ENCODE assay signal across 1 cellular context in the genomic region with DNA sequence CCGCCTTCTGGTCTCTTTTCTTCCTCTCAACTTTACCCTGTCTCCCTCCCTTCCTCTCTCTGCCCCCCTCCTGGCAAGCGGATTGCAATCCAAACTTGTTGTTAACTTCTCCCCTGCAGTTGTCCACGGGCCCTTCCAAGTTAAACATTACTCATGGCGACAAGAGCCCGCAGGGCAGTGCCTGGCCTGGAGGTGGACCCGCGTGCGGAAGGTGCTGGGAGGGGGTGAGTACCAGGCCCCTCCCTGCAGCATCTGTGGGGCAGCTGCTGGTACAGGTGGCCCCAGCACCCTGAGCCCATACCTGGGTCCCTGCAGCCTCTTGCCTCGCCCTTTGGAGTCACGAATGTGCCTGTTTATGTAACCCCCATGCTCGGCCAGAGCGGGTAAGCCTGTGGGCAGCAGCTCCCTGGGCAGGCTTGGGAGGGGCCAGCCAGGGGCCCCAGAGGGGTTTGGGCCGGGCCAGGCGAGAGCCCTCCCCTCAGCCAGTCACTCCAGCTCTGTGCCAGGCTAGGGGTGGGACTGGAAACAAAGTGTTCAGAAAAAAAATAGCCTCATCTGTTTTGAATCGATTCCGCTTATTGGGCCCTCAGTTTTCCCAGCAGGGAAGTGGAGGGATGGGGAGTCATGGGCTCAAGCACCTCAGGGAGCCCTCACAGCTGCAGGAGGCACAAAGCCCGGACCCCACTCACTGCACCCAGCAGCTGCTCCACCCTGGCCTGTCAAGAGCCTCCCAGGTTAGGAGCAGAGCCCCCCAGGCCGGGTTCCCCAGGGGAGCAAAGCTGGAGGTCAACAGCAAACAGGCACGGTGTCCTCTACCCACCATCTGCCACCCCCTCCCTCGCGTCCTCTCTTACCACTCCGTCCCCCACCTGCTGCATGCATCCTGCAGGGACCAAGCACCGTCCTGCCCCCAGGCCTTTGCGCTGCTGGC.
TF ChIP-seq lines count a peak whose summit lies in the region.

No MANE protein-coding gene starts in this region.

TF ChIP-seq in HepG2, 621 proteins besides CTCF, POLR2A, EP300 and RAD21 (continued from another document and continues in another):
- TF ChIP-seq CCDC6 (CRISPR knock-in tag; IDR thresholded peaks at IDR 0.05) (no peak; the same call in 1 of the 2 replicates), ZNF232 (CRISPR knock-in tag; IDR thresholded peaks at IDR 0.05; ENCODE audit: borderline replicate concordance) (no peak), GATAD2A (CRISPR knock-in tag; IDR thresholded peaks at IDR 0.05) (peak; percentile 74; the same call in 1 of the 2 replicates), SNAI1 (CRISPR knock-in tag; IDR thresholded peaks at IDR 0.05; ENCODE audit: borderline replicate concordance) (no peak), JARID2 (CRISPR knock-in tag; IDR thresholded peaks at IDR 0.05; ENCODE audit: insufficient replicate concordance) (no peak), ZC3H4 (CRISPR knock-in tag; IDR thresholded peaks at IDR 0.05; ENCODE audit: borderline replicate concordance) (no peak), AGO1 (IDR thresholded peaks at IDR 0.05; ENCODE audit: low read depth, low read length, poor library complexity, severe bottlenecking) (peak; percentile 26), HMG20A (CRISPR knock-in tag; IDR thresholded peaks at IDR 0.05; ENCODE audit: borderline replicate concordance) (no peak; the same call in 1 of the 2 replicates), NFATC3 (CRISPR knock-in tag; IDR thresholded peaks at IDR 0.05) (no peak), PHF21A (CRISPR knock-in tag; IDR thresholded peaks at IDR 0.05) (peak; percentile 74), ZNF556 (CRISPR knock-in tag; IDR thresholded peaks at IDR 0.05; ENCODE audit: borderline replicate concordance) (no peak), TAF15 (IDR thresholded peaks at IDR 0.05; ENCODE audit: low read depth, low read length, poor library complexity, severe bottlenecking) (no peak), IRF2 (CRISPR knock-in tag; IDR thresholded peaks at IDR 0.05) (no peak), TEAD2 (CRISPR knock-in tag; IDR thresholded peaks at IDR 0.05) (no peak), MIXL1 (CRISPR knock-in tag; IDR thresholded peaks at IDR 0.05) (no peak), XBP1 (CRISPR knock-in tag; IDR thresholded peaks at IDR 0.05) (no peak), ZNF33B (CRISPR knock-in tag; IDR thresholded peaks at IDR 0.05) (no peak), AGO2 (optimal IDR thresholded peaks at IDR 0.05; ENCODE audit: low read depth, low read length) (no peak), ZBTB42 (CRISPR knock-in tag; IDR thresholded peaks at IDR 0.05) (no peak), KLF15 (CRISPR knock-in tag; IDR thresholded peaks at IDR 0.05; ENCODE audit: borderline replicate concordance) (0 out of 2 replicates have a peak, but pooled peaks have one; percentile 37), ZNF674 (CRISPR knock-in tag; IDR thresholded peaks at IDR 0.05; ENCODE audit: low read depth) (no peak), SP2 (CRISPR knock-in tag; IDR thresholded peaks at IDR 0.05) (no peak), MAZ (IDR thresholded peaks at IDR 0.05; ENCODE audit: borderline replicate concordance, low read depth, low read length) (no peak; the same call in 1 of the 2 replicates), MAZ (CRISPR knock-in tag; IDR thresholded peaks at IDR 0.05; ENCODE audit: low read depth) (0 out of 2 replicates have a peak, but pooled peaks have one; percentile 25), ZNF660 (CRISPR knock-in tag; IDR thresholded peaks at IDR 0.05; ENCODE audit: borderline replicate concordance, low read depth) (no peak), ZBTB20 (CRISPR knock-in tag; IDR thresholded peaks at IDR 0.05; ENCODE audit: borderline replicate concordance, low read depth) (no peak), ZNF496 (CRISPR knock-in tag; IDR thresholded peaks at IDR 0.05; ENCODE audit: insufficient replicate concordance) (no peak)
- TF ChIP-seq, protein P1, sequence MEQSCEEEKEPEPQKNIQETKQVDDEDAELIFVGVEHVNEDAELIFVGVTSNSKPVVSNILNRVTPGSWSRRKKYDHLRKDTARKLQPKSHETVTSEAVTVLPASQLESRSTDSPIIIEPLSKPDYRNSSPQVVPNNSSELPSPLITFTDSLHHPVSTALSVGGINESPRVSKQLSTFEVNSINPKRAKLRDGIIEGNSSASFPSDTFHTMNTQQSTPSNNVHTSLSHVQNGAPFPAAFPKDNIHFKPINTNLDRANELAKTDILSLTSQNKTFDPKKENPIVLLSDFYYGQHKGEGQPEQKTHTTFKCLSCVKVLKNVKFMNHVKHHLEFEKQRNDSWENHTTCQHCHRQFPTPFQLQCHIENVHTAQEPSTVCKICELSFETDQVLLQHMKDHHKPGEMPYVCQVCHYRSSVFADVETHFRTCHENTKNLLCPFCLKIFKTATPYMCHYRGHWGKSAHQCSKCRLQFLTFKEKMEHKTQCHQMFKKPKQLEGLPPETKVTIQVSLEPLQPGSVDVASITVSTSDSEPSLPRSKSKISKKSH (CRISPR knock-in tag; IDR thresholded peaks at IDR 0.05; ENCODE audit: borderline replicate concordance): no peak
- TF ChIP-seq, protein P2, sequence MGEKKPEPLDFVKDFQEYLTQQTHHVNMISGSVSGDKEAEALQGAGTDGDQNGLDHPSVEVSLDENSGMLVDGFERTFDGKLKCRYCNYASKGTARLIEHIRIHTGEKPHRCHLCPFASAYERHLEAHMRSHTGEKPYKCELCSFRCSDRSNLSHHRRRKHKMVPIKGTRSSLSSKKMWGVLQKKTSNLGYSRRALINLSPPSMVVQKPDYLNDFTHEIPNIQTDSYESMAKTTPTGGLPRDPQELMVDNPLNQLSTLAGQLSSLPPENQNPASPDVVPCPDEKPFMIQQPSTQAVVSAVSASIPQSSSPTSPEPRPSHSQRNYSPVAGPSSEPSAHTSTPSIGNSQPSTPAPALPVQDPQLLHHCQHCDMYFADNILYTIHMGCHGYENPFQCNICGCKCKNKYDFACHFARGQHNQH (CRISPR knock-in tag; IDR thresholded peaks at IDR 0.05): no peak; the same call in 1 of the 2 replicates
- TF ChIP-seq, protein P3, sequence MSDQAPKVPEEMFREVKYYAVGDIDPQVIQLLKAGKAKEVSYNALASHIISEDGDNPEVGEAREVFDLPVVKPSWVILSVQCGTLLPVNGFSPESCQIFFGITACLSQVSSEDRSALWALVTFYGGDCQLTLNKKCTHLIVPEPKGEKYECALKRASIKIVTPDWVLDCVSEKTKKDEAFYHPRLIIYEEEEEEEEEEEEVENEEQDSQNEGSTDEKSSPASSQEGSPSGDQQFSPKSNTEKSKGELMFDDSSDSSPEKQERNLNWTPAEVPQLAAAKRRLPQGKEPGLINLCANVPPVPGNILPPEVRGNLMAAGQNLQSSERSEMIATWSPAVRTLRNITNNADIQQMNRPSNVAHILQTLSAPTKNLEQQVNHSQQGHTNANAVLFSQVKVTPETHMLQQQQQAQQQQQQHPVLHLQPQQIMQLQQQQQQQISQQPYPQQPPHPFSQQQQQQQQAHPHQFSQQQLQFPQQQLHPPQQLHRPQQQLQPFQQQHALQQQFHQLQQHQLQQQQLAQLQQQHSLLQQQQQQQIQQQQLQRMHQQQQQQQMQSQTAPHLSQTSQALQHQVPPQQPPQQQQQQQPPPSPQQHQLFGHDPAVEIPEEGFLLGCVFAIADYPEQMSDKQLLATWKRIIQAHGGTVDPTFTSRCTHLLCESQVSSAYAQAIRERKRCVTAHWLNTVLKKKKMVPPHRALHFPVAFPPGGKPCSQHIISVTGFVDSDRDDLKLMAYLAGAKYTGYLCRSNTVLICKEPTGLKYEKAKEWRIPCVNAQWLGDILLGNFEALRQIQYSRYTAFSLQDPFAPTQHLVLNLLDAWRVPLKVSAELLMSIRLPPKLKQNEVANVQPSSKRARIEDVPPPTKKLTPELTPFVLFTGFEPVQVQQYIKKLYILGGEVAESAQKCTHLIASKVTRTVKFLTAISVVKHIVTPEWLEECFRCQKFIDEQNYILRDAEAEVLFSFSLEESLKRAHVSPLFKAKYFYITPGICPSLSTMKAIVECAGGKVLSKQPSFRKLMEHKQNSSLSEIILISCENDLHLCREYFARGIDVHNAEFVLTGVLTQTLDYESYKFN (CRISPR knock-in tag; conservative IDR thresholded peaks at IDR 0.05): peak; percentile 72
- TF ChIP-seq, protein P4, sequence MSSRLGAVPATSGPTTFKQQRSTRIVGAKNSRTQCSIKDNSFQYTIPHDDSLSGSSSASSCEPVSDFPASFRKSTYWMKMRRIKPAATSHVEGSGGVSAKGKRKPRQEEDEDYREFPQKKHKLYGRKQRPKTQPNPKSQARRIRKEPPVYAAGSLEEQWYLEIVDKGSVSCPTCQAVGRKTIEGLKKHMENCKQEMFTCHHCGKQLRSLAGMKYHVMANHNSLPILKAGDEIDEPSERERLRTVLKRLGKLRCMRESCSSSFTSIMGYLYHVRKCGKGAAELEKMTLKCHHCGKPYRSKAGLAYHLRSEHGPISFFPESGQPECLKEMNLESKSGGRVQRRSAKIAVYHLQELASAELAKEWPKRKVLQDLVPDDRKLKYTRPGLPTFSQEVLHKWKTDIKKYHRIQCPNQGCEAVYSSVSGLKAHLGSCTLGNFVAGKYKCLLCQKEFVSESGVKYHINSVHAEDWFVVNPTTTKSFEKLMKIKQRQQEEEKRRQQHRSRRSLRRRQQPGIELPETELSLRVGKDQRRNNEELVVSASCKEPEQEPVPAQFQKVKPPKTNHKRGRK (CRISPR knock-in tag; IDR thresholded peaks at IDR 0.05): no peak
- TF ChIP-seq, protein P5, sequence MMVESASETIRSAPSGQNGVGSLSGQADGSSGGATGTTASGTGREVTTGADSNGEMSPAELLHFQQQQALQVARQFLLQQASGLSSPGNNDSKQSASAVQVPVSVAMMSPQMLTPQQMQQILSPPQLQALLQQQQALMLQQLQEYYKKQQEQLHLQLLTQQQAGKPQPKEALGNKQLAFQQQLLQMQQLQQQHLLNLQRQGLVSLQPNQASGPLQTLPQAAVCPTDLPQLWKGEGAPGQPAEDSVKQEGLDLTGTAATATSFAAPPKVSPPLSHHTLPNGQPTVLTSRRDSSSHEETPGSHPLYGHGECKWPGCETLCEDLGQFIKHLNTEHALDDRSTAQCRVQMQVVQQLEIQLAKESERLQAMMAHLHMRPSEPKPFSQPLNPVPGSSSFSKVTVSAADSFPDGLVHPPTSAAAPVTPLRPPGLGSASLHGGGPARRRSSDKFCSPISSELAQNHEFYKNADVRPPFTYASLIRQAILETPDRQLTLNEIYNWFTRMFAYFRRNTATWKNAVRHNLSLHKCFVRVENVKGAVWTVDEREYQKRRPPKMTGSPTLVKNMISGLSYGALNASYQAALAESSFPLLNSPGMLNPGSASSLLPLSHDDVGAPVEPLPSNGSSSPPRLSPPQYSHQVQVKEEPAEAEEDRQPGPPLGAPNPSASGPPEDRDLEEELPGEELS (CRISPR knock-in tag; IDR thresholded peaks at IDR 0.05): peak; percentile 38; the same call in 1 of the 2 replicates
- TF ChIP-seq, protein P6, sequence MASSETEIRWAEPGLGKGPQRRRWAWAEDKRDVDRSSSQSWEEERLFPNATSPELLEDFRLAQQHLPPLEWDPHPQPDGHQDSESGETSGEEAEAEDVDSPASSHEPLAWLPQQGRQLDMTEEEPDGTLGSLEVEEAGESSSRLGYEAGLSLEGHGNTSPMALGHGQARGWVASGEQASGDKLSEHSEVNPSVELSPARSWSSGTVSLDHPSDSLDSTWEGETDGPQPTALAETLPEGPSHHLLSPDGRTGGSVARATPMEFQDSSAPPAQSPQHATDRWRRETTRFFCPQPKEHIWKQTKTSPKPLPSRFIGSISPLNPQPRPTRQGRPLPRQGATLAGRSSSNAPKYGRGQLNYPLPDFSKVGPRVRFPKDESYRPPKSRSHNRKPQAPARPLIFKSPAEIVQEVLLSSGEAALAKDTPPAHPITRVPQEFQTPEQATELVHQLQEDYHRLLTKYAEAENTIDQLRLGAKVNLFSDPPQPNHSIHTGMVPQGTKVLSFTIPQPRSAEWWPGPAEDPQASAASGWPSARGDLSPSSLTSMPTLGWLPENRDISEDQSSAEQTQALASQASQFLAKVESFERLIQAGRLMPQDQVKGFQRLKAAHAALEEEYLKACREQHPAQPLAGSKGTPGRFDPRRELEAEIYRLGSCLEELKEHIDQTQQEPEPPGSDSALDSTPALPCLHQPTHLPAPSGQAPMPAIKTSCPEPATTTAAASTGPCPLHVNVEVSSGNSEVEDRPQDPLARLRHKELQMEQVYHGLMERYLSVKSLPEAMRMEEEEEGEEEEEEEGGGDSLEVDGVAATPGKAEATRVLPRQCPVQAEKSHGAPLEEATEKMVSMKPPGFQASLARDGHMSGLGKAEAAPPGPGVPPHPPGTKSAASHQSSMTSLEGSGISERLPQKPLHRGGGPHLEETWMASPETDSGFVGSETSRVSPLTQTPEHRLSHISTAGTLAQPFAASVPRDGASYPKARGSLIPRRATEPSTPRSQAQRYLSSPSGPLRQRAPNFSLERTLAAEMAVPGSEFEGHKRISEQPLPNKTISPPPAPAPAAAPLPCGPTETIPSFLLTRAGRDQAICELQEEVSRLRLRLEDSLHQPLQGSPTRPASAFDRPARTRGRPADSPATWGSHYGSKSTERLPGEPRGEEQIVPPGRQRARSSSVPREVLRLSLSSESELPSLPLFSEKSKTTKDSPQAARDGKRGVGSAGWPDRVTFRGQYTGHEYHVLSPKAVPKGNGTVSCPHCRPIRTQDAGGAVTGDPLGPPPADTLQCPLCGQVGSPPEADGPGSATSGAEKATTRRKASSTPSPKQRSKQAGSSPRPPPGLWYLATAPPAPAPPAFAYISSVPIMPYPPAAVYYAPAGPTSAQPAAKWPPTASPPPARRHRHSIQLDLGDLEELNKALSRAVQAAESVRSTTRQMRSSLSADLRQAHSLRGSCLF (CRISPR knock-in tag; IDR thresholded peaks at IDR 0.05; ENCODE audit: borderline replicate concordance): no peak
- TF ChIP-seq, protein P7, sequence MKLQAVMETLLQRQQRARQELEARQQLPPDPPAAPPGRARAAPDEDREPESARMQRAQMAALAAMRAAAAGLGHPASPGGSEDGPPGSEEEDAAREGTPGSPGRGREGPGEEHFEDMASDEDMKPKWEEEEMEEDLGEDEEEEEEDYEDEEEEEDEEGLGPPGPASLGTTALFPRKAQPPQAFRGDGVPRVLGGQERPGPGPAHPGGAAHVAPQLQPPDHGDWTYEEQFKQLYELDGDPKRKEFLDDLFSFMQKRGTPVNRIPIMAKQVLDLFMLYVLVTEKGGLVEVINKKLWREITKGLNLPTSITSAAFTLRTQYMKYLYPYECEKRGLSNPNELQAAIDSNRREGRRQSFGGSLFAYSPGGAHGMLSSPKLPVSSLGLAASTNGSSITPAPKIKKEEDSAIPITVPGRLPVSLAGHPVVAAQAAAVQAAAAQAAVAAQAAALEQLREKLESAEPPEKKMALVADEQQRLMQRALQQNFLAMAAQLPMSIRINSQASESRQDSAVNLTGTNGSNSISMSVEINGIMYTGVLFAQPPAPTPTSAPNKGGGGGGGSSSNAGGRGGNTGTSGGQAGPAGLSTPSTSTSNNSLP (IDR thresholded peaks at IDR 0.05; ENCODE audit: low read depth, low read length): no peak
- TF ChIP-seq, protein P8, sequence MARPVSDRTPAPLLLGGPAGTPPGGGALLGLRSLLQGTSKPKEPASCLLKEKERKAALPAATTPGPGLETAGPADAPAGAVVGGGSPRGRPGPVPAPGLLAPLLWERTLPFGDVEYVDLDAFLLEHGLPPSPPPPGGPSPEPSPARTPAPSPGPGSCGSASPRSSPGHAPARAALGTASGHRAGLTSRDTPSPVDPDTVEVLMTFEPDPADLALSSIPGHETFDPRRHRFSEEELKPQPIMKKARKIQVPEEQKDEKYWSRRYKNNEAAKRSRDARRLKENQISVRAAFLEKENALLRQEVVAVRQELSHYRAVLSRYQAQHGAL (CRISPR knock-in tag; IDR thresholded peaks at IDR 0.05; ENCODE audit: not compliant biosample characterization): no peak
- TF ChIP-seq, protein P9, sequence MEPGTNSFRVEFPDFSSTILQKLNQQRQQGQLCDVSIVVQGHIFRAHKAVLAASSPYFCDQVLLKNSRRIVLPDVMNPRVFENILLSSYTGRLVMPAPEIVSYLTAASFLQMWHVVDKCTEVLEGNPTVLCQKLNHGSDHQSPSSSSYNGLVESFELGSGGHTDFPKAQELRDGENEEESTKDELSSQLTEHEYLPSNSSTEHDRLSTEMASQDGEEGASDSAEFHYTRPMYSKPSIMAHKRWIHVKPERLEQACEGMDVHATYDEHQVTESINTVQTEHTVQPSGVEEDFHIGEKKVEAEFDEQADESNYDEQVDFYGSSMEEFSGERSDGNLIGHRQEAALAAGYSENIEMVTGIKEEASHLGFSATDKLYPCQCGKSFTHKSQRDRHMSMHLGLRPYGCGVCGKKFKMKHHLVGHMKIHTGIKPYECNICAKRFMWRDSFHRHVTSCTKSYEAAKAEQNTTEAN (CRISPR knock-in tag; conservative IDR thresholded peaks at IDR 0.05): no peak
